ENCODE assay signal across 1 cellular context in the genomic region with DNA sequence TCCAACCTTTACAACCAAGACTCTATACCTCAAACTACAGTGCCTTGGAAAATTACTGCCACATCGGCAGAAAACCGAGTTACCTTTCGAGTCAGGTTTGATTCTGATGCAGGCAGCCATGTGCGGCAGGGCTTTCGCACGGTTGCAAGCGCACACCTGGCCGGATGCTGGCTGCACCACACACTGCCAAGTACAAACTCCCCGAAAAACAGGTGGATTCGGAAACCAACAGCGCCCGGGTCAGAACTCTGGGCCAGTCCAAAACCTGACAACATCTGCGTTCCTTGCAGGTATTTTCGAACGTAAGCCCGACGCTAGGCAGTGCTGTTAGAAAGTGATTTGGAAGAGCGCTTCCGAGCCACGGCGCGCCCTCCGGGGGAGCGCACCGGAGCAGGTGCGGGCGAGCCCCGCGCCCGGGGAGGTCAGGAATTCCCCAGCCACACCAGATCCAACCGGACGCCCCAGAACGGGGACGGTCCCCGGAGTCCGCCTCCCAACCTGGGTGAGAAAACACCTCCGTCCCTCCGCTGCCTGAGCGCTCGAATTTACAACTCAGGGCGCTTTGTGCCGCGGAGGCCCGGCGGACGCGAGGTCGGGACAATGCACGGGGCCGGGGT.
A peak's percentile ranks its signal among the peaks of the same experiment; 100 is the strongest.
TF ChIP-seq lines count a peak whose summit lies in the region.

No MANE protein-coding gene starts in this region.

TF ChIP-seq in GM12878, 131 proteins besides CTCF, POLR2A, EP300 and RAD21 (continued from another document):
- TF ChIP-seq, protein P1, sequence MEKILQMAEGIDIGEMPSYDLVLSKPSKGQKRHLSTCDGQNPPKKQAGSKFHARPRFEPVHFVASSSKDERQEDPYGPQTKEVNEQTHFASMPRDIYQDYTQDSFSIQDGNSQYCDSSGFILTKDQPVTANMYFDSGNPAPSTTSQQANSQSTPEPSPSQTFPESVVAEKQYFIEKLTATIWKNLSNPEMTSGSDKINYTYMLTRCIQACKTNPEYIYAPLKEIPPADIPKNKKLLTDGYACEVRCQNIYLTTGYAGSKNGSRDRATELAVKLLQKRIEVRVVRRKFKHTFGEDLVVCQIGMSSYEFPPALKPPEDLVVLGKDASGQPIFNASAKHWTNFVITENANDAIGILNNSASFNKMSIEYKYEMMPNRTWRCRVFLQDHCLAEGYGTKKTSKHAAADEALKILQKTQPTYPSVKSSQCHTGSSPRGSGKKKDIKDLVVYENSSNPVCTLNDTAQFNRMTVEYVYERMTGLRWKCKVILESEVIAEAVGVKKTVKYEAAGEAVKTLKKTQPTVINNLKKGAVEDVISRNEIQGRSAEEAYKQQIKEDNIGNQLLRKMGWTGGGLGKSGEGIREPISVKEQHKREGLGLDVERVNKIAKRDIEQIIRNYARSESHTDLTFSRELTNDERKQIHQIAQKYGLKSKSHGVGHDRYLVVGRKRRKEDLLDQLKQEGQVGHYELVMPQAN (conservative IDR thresholded peaks at IDR 0.05), result no peak; the same call in 1 of the 2 replicates
- TF ChIP-seq CHD2 (IDR thresholded peaks at IDR 0.05; ENCODE audit: borderline replicate concordance, low read depth, low read length) (0 out of 2 replicates have a peak, but pooled peaks have one; percentile 43), BHLHE40 (IDR thresholded peaks at IDR 0.05; ENCODE audit: borderline replicate concordance in 1 of 2, low read depth in 2 of 2, low read length in 1 of 2) (peak in 1 of 2 experiments; percentile 4; a peak in 1 of 4 replicates), EZH2 (IDR thresholded peaks at IDR 0.05; ENCODE audit: borderline replicate concordance, control insufficient read depth, low read depth, low read length) (no peak), CREB1 (IDR thresholded peaks at IDR 0.05; ENCODE audit: low read depth) (no peak), SMAD1 (IDR thresholded peaks at IDR 0.05; ENCODE audit: low read depth, partially characterized antibody) (no peak), RCOR1 (conservative IDR thresholded peaks at IDR 0.05; ENCODE audit: low read depth, low read length) (no peak), ZNF217 (IDR thresholded peaks at IDR 0.05) (no peak), SREBF2 (IDR thresholded peaks at IDR 0.05; ENCODE audit: low read length) (no peak), POLR2AphosphoS5 (IDR thresholded peaks at IDR 0.05; ENCODE audit: low read length) (peak; percentile 60), ASH2L (IDR thresholded peaks at IDR 0.05; ENCODE audit: borderline replicate concordance, low read depth) (no peak), CREM (IDR thresholded peaks at IDR 0.05; ENCODE audit: low read depth) (no peak), ESRRA (IDR thresholded peaks at IDR 0.05; ENCODE audit: low read length) (no peak), NR2F1 (conservative IDR thresholded peaks at IDR 0.05) (peak; percentile 54; the same call in 1 of the 2 replicates), JUND (IDR thresholded peaks at IDR 0.05; ENCODE audit: low read depth, low read length) (no peak), TAF1 (IDR thresholded peaks at IDR 0.05; ENCODE audit: borderline replicate concordance, low read depth, low read length) (0 out of 2 replicates have a peak, but pooled peaks have one; percentile 60), RBBP5 (conservative IDR thresholded peaks at IDR 0.05) (no peak)
- TF ChIP-seq, protein P2, sequence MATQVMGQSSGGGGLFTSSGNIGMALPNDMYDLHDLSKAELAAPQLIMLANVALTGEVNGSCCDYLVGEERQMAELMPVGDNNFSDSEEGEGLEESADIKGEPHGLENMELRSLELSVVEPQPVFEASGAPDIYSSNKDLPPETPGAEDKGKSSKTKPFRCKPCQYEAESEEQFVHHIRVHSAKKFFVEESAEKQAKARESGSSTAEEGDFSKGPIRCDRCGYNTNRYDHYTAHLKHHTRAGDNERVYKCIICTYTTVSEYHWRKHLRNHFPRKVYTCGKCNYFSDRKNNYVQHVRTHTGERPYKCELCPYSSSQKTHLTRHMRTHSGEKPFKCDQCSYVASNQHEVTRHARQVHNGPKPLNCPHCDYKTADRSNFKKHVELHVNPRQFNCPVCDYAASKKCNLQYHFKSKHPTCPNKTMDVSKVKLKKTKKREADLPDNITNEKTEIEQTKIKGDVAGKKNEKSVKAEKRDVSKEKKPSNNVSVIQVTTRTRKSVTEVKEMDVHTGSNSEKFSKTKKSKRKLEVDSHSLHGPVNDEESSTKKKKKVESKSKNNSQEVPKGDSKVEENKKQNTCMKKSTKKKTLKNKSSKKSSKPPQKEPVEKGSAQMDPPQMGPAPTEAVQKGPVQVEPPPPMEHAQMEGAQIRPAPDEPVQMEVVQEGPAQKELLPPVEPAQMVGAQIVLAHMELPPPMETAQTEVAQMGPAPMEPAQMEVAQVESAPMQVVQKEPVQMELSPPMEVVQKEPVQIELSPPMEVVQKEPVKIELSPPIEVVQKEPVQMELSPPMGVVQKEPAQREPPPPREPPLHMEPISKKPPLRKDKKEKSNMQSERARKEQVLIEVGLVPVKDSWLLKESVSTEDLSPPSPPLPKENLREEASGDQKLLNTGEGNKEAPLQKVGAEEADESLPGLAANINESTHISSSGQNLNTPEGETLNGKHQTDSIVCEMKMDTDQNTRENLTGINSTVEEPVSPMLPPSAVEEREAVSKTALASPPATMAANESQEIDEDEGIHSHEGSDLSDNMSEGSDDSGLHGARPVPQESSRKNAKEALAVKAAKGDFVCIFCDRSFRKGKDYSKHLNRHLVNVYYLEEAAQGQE (IDR thresholded peaks at IDR 0.05; ENCODE audit: low read depth, low read length), result no peak
- TF ChIP-seq, protein P3, sequence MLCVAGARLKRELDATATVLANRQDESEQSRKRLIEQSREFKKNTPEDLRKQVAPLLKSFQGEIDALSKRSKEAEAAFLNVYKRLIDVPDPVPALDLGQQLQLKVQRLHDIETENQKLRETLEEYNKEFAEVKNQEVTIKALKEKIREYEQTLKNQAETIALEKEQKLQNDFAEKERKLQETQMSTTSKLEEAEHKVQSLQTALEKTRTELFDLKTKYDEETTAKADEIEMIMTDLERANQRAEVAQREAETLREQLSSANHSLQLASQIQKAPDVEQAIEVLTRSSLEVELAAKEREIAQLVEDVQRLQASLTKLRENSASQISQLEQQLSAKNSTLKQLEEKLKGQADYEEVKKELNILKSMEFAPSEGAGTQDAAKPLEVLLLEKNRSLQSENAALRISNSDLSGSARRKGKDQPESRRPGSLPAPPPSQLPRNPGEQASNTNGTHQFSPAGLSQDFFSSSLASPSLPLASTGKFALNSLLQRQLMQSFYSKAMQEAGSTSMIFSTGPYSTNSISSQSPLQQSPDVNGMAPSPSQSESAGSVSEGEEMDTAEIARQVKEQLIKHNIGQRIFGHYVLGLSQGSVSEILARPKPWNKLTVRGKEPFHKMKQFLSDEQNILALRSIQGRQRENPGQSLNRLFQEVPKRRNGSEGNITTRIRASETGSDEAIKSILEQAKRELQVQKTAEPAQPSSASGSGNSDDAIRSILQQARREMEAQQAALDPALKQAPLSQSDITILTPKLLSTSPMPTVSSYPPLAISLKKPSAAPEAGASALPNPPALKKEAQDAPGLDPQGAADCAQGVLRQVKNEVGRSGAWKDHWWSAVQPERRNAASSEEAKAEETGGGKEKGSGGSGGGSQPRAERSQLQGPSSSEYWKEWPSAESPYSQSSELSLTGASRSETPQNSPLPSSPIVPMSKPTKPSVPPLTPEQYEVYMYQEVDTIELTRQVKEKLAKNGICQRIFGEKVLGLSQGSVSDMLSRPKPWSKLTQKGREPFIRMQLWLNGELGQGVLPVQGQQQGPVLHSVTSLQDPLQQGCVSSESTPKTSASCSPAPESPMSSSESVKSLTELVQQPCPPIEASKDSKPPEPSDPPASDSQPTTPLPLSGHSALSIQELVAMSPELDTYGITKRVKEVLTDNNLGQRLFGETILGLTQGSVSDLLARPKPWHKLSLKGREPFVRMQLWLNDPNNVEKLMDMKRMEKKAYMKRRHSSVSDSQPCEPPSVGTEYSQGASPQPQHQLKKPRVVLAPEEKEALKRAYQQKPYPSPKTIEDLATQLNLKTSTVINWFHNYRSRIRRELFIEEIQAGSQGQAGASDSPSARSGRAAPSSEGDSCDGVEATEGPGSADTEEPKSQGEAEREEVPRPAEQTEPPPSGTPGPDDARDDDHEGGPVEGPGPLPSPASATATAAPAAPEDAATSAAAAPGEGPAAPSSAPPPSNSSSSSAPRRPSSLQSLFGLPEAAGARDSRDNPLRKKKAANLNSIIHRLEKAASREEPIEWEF (IDR thresholded peaks at IDR 0.05; ENCODE audit: insufficient replicate concordance, low read depth, low read length), result no peak
- TF ChIP-seq, protein P4, sequence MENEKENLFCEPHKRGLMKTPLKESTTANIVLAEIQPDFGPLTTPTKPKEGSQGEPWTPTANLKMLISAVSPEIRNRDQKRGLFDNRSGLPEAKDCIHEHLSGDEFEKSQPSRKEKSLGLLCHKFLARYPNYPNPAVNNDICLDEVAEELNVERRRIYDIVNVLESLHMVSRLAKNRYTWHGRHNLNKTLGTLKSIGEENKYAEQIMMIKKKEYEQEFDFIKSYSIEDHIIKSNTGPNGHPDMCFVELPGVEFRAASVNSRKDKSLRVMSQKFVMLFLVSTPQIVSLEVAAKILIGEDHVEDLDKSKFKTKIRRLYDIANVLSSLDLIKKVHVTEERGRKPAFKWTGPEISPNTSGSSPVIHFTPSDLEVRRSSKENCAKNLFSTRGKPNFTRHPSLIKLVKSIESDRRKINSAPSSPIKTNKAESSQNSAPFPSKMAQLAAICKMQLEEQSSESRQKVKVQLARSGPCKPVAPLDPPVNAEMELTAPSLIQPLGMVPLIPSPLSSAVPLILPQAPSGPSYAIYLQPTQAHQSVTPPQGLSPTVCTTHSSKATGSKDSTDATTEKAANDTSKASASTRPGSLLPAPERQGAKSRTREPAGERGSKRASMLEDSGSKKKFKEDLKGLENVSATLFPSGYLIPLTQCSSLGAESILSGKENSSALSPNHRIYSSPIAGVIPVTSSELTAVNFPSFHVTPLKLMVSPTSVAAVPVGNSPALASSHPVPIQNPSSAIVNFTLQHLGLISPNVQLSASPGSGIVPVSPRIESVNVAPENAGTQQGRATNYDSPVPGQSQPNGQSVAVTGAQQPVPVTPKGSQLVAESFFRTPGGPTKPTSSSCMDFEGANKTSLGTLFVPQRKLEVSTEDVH (IDR thresholded peaks at IDR 0.05; ENCODE audit: low read depth, partially characterized antibody), result no peak
- TF ChIP-seq, protein P5, sequence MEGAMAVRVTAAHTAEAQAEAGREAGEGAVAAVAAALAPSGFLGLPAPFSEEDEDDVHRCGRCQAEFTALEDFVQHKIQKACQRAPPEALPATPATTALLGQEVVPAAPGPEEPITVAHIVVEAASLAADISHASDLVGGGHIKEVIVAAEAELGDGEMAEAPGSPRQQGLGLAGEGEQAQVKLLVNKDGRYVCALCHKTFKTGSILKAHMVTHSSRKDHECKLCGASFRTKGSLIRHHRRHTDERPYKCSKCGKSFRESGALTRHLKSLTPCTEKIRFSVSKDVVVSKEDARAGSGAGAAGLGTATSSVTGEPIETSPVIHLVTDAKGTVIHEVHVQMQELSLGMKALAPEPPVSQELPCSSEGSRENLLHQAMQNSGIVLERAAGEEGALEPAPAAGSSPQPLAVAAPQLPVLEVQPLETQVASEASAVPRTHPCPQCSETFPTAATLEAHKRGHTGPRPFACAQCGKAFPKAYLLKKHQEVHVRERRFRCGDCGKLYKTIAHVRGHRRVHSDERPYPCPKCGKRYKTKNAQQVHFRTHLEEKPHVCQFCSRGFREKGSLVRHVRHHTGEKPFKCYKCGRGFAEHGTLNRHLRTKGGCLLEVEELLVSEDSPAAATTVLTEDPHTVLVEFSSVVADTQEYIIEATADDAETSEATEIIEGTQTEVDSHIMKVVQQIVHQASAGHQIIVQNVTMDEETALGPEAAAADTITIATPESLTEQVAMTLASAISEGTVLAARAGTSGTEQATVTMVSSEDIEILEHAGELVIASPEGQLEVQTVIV (IDR thresholded peaks at IDR 0.05; ENCODE audit: borderline replicate concordance, partially characterized antibody), result no peak
